In genomic region chr3:73723596-73723995, GRCh38 we compare ENCODE assay signal across 21 cellular contexts.
DNase-seq lines count a peak whose midpoint lies in the region; ATAC-seq and TF ChIP-seq lines count a peak whose summit lies in the region.
"Had no signal": no experiment of that assay in that cellular context is flagged by ENCODE, and none has a peak within 500 bp of the region (broad histone marks: within the 10 kb centered on the region; RNA-seq: fewer than 3 reads in every experiment).

No MANE protein-coding gene starts in this region.

- H3K9me1 ChIP-seq in IMR-90 (ENCODE audit: insufficient read depth, low read length) = peaks cover 16% of the 10 kb centered on the region

- H3K9ac ChIP-seq in IMR-90 (ENCODE audit: low read depth, low read length) = no peak overlapping the region
- H3K9ac ChIP-seq: BLaER1 had no signal

- TF ChIP-seq RAD21 in IMR-90 (IDR thresholded peaks at IDR 0.05; ENCODE audit: low read length) = no peak

- no peak overlapping the region for H3K4me3 ChIP-seq in IMR-90 (ENCODE audit: insufficient read depth, low read depth, low read length)
- H3K4me3 ChIP-seq: BLaER1, GM12878 had no signal

- no peak overlapping the region for H3K4me2 ChIP-seq in IMR-90 (ENCODE audit: low read depth, low read length)
- H3K4me2 ChIP-seq: BLaER1 had no signal

- no TSS peak for BruUV-seq in IMR-90 (replicated peaks; lab: Mats Ljungman, UMichigan)

- no peak overlapping the region for H2AFZ ChIP-seq in IMR-90 (replicated peaks; ENCODE audit: low read length, poor library complexity)

- H4K8ac ChIP-seq in IMR-90 (ENCODE audit: low read depth in 2 of 2, low read length in 2 of 2) = no peak overlapping the region

- no peak overlapping the region for H3K14ac ChIP-seq in IMR-90 (replicated peaks; ENCODE audit: low read depth, low read length)

- H2BK5ac ChIP-seq in IMR-90 (ENCODE audit: low read depth, low read length, poor library complexity, severe bottlenecking) = no peak overlapping the region

- H3K27me3 ChIP-seq in IMR-90 (ENCODE audit: control insufficient read depth, insufficient read depth, low read length) = no peaks in the 10 kb centered on the region
- H3K27me3 ChIP-seq: BE2C, BLaER1 had no signal

- peaks cover 15% of the 10 kb centered on the region for H3K4me1 ChIP-seq in IMR-90 (ENCODE audit: control insufficient read depth, insufficient read depth, low read length)
- H3K4me1 ChIP-seq: BLaER1 had no signal

- H2BK15ac ChIP-seq in IMR-90 (ENCODE audit: low read depth, low read length) = no peak overlapping the region; the same call in 2 of the 3 replicates

- no peak overlapping the region for H4K91ac ChIP-seq in IMR-90 (ENCODE audit: insufficient read depth, low read depth, low read length)

- H4K20me1 ChIP-seq in IMR-90 (ENCODE audit: insufficient read depth, low read length) = no peaks in the 10 kb centered on the region
- H4K20me1 ChIP-seq: BLaER1 had no signal

- DNase-seq in IMR-90 = no peak
- DNase-seq in NAMALWA (ENCODE audit: low spot score) = peak; percentile 29
- DNase-seq in left kidney (ENCODE audit: low read depth, low spot score) = peak; percentile 8
- no peak for DNase-seq in Kasumi-1 (lab: John Stamatoyannopoulos, UW)
- no peak for DNase-seq in DMS53 treated with DMSO at 0.1 percent for 48 hours (lab: John Stamatoyannopoulos, UW; ENCODE audit: unreplicated experiment)
- DNase-seq in GF-D8 (lab: John Stamatoyannopoulos, UW) = no peak
- DNase-seq: 8988T; ACHN; BE2C; C1 segment of cervical spinal cord; CD4-positive, alpha-beta memory T cell; CD4-positive, CD25-positive, alpha-beta regulatory T cell; CD8-positive, alpha-beta memory T cell; COR-L47; DMS 273 treated with DMSO at 0.1 percent for 48 hours; DMS153; DMS53; DMS79 treated with DMSO at 0.1 percent for 48 hours had no signal

- no peak overlapping the region; the same call in 1 of the 2 replicates for H2BK20ac ChIP-seq in IMR-90 (ENCODE audit: low read depth, low read length)

- no peak for TF ChIP-seq CTCF in IMR-90 (conservative IDR thresholded peaks at IDR 0.05; ENCODE audit: low read depth, low read length)

- no peak overlapping the region for H3K23ac ChIP-seq in IMR-90 (ENCODE audit: low read depth, low read length)

- H2AK9ac ChIP-seq in IMR-90 (replicated peaks; ENCODE audit: low read depth, low read length, poor library complexity) = no peak overlapping the region

- no peak for TF ChIP-seq POLR2A in IMR-90 (IDR thresholded peaks at IDR 0.05; ENCODE audit: low read depth, low read length)

- intact Hi-C loops in IMR-90 (cut with micrococcal nuclease) = no loop called here

- H3K79me1 ChIP-seq in IMR-90 (ENCODE audit: low read depth in 1 of 2, low read length in 2 of 2) = no peaks in the 10 kb centered on the region

- no peak overlapping the region; the same call in 1 of the 2 replicates for H3K18ac ChIP-seq in IMR-90 (ENCODE audit: low read depth, low read length)

- H3K9me3 ChIP-seq in IMR-90 (ENCODE audit: control insufficient read depth, insufficient read depth, low read length) = no peaks in the 10 kb centered on the region
- H3K9me3 ChIP-seq: BE2C, BLaER1 had no signal

- no peak overlapping the region for H3K56ac ChIP-seq in IMR-90 (ENCODE audit: extremely low read depth, insufficient read depth, low read length)

- H3K36me3 ChIP-seq in IMR-90 (ENCODE audit: control insufficient read depth, insufficient read depth, low read length) = no peaks in the 10 kb centered on the region
- H3K36me3 ChIP-seq: BE2C, BLaER1 had no signal

- H3K27ac ChIP-seq in IMR-90 (ENCODE audit: insufficient read depth, low read length) = no peak overlapping the region
- H3K27ac ChIP-seq: BLaER1 had no signal

- in situ Hi-C loops in IMR-90 (cut with MboI; ENCODE audit: low sequenced_read_pairs) = no loop called here

- dilution Hi-C loops in IMR-90 (cut with HindIII; ENCODE audit: low sequenced_read_pairs, unreplicated experiment) = no loop called here

- H4K5ac ChIP-seq in IMR-90 (ENCODE audit: low read depth, low read length) = no peak overlapping the region

- POLR2A ChIA-PET in IMR-90 (lab: Charles Lee; ENCODE audit: unreplicated experiment) = no interaction called here

- H2AK5ac ChIP-seq in IMR-90 (ENCODE audit: low read depth, low read length) = no peak overlapping the region

- CTCF ChIA-PET in IMR-90 (lab: Yijun Ruan, JAX) = interaction anchor here (0.5 kb wide), 1 partner anchor 66 kb away, joined by 6 read pairs; no protein-coding TSS in a partner anchor

- 0 out of 2 replicates have a peak overlapping the region, but pooled peaks have one; percentile 42 for H2BK120ac ChIP-seq in IMR-90 (ENCODE audit: low read depth, low read length)

- ATAC-seq in IMR-90 (ENCODE audit: low read depth) = no peak
- ATAC-seq in HG03196 (IDR thresholded peaks at IDR 0.05; ENCODE audit: unreplicated experiment) = no peak
- ATAC-seq: GM12878 had no signal

- no peak overlapping the region for H3K4ac ChIP-seq in IMR-90 (ENCODE audit: low read depth, low read length)

- WGBS in IMR-90 (ENCODE audit: extremely low coverage in 2 of 2, insufficient read length in 1 of 2), 2 experiments = no CpG with 5 or more reads among the region's 3 CpGs

TF ChIP-seq in IMR-90, 13 proteins besides CTCF, POLR2A, EP300 and RAD21:
- TF ChIP-seq ELK1 (IDR thresholded peaks at IDR 0.05; ENCODE audit: borderline replicate concordance, low read depth, low read length) (no peak), CHD1 (IDR thresholded peaks at IDR 0.05; ENCODE audit: low read depth, low read length) (no peak), BHLHE40 (IDR thresholded peaks at IDR 0.05; ENCODE audit: low read depth, low read length) (no peak), USF2 (IDR thresholded peaks at IDR 0.05; ENCODE audit: low read depth, low read length) (no peak; the same call in 1 of the 2 replicates), CEBPB (IDR thresholded peaks at IDR 0.05; ENCODE audit: low read depth, low read length) (no peak), SMC3 (IDR thresholded peaks at IDR 0.05; ENCODE audit: low read depth, low read length) (no peak), RFX5 (IDR thresholded peaks at IDR 0.05; ENCODE audit: low read depth, low read length) (no peak), RCOR1 (IDR thresholded peaks at IDR 0.05; ENCODE audit: insufficient replicate concordance, low read length) (no peak), MAZ (IDR thresholded peaks at IDR 0.05; ENCODE audit: borderline replicate concordance, low read depth, low read length) (no peak), MXI1 (IDR thresholded peaks at IDR 0.05; ENCODE audit: borderline replicate concordance, low read depth, low read length) (no peak)

Comparison
In these comparisons a context has a peak if more than half of its experiments do, and no peak if none do; other contexts are left out.
1. DNase-seq: peak in NAMALWA (single experiment) and left kidney (single experiment); none in IMR-90 (single experiment), Kasumi-1 (0 of 2), DMS53 treated with DMSO at 0.1 percent for 48 hours (single experiment) and GF-D8 (single experiment).